19 cellular contexts compared by ENCODE assay signal in the genomic region with DNA sequence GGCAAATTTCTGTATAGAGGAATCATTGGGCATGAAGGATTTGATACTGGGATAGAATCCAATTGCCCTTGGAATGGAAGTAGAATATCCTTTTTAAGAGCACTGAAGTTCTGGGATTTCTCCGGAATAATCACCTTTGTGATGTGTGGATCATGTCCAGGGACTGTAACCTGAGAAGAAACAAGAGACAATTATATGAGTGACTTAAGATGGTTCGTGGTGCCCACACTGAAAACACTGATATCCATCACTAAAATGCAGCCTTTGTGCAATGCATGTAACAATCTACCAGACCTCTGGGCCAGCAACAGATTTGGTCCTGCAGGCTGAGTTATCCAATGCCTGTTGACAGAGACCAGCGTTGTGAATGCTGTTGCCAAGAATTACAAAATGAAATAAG.
"Had no signal": no experiment of that assay in that cellular context is flagged by ENCODE, and none has a peak within 500 bp of the region (broad histone marks: within the 10 kb centered on the region; RNA-seq: fewer than 3 reads in every experiment).

No MANE protein-coding gene starts in this region.

- H3K4me1 ChIP-seq: tibial nerve, uterus had no signal

- H3K36me3 ChIP-seq: tibial nerve, uterus had no signal

- H3K4me3 ChIP-seq: lung, mucosa of descending colon, tibial nerve, uterus had no signal

- H3K27me3 ChIP-seq: tibial nerve, uterus had no signal

- ATAC-seq: activated CD8-positive, alpha-beta T cell treated with anti-CD3 and anti-CD28 coated beads, Interleukin-2, amount 10 ng/mL, durations not matched to agents 7 days and 5 days; mucosa of descending colon had no signal

- DNase-seq: activated CD4-positive, alpha-beta T cell treated with anti-CD3 and anti-CD28 coated beads for 48 hours; activated CD4-positive, CD25-positive, alpha-beta regulatory T cell; activated CD8-positive, alpha-beta T cell treated with anti-CD3 and anti-CD28 coated beads, Interleukin-2, amount 10 ng/mL, durations not matched to agents 7 days and 5 days; activated naive CD4-positive, alpha-beta T cell treated with Interleukin-2 at 50 U/mL for 16 hours; activated naive CD8-positive, alpha-beta T cell treated with anti-CD3 and anti-CD28 coated beads, Interleukin-2, amount 10 ng/mL, durations not matched to agents 7 days and 5 days; activated T-cell treated with anti-CD3 and anti-CD28 coated beads, Interleukin-2, amount 50 U/mL, for 24 hours; central memory CD4-positive, alpha-beta T cell; foreskin melanocyte; hypothalamus; islet precursor cell; mucosa of descending colon; naive B cell; stimulated activated CD4-positive, alpha-beta T cell treated with anti-CD3 and anti-CD28 coated beads, Interleukin-12 subunit alpha, Interleukin-12 subunit beta, amount 100 ng/mL, for 4 hours; stimulated activated CD4-positive, alpha-beta T cell treated with anti-CD3 and anti-CD28 coated beads, Interleukin-2, amount 100 ng/mL, for 24 hours; stimulated activated naive CD4-positive, alpha-beta T cell treated with Interleukin-2 at 50 U/mL for 16 hours; T-helper 9 cell; uterus had no signal

- H3K9me3 ChIP-seq: mucosa of descending colon, tibial nerve, uterus had no signal

- H3K27ac ChIP-seq: tibial nerve, uterus had no signal
